ENCODE assay signal across 10 cellular contexts in genomic region chr6:166244353-166245045, GRCh38.
A peak's percentile ranks its signal among the peaks of the same experiment; 100 is the strongest.
DNase-seq lines count a peak whose midpoint lies in the region; ATAC-seq and TF ChIP-seq lines count a peak whose summit lies in the region.
"Had no signal": no experiment of that assay in that cellular context is flagged by ENCODE, and none has a peak within 500 bp of the region (broad histone marks: within the 10 kb centered on the region; RNA-seq: fewer than 3 reads in every experiment).

No MANE protein-coding gene starts in this region.

- TF ChIP-seq CTCF in DND-41 (IDR thresholded peaks at IDR 0.05; ENCODE audit: borderline replicate concordance, extremely low read depth, low read length, poor library complexity, severe bottlenecking) = no peak

- H3K4me1 ChIP-seq in DND-41 (ENCODE audit: insufficient read depth, low read length) = peaks cover 58% of the 10 kb centered on the region

- no peaks in the 10 kb centered on the region for H4K20me1 ChIP-seq in DND-41 (ENCODE audit: insufficient read depth, low read length)

- no peaks in the 10 kb centered on the region for H3K9me3 ChIP-seq in DND-41 (ENCODE audit: insufficient read depth, low read length, severe bottlenecking)

- TF ChIP-seq POLR2A in erythroblast (IDR thresholded peaks at IDR 0.05; ENCODE audit: low read length) = no peak

- peak overlapping the region; percentile 54 for H3K4me3 Mint-ChIP-seq in activated naive CD8-positive, alpha-beta T cell treated with anti-CD3 and anti-CD28 coated beads for 36 hours

- peak overlapping the region; percentile 9 to 53; a peak in 3 of 4 replicates for H3K4me3 ChIP-seq in DND-41 (ENCODE audit: low read depth in 1 of 2, low read length in 2 of 2)

- peak; percentile 93 for ATAC-seq in DND-41 (ENCODE audit: insufficient read depth, low read depth)
- peak; percentile 90 for ATAC-seq in GM19438 (IDR thresholded peaks at IDR 0.05; ENCODE audit: low read depth, unreplicated experiment)
- ATAC-seq in HG03135 (IDR thresholded peaks at IDR 0.05; ENCODE audit: unreplicated experiment) = peak; percentile 81

- no peaks in the 10 kb centered on the region for H3K27me3 ChIP-seq in DND-41 (ENCODE audit: insufficient read depth, low read length, poor library complexity)

- peaks cover 22% of the 10 kb centered on the region for H3K4me1 Mint-ChIP-seq in activated naive CD8-positive, alpha-beta T cell treated with anti-CD3 and anti-CD28 coated beads for 36 hours

- peak overlapping the region; percentile 80 for H3K4me2 ChIP-seq in DND-41 (ENCODE audit: insufficient read depth, low read length)

- peak overlapping the region; percentile 80 for H3K27ac ChIP-seq in DND-41 (ENCODE audit: low read length)

- DNase-seq in DND-41 (peak; percentile 74), middle frontal gyrus (ENCODE audit: extremely low spot score, low spot score) (no peak), erythroblast (lab: John Stamatoyannopoulos, UW) (no peak), H4 (ENCODE audit: low spot score) (no peak), NCI-H69 (lab: John Stamatoyannopoulos, UW) (no peak)
- peak; percentile 47 for DNase-seq in activated naive CD8-positive, alpha-beta T cell treated with anti-CD3 and anti-CD28 coated beads for 36 hours
- DNase-seq: NCI-H1092 treated with DMSO at 0.1 percent for 48 hours, retina had no signal

- H3K27ac Mint-ChIP-seq in activated naive CD8-positive, alpha-beta T cell treated with anti-CD3 and anti-CD28 coated beads for 36 hours = no peak overlapping the region

- peak overlapping the region; percentile 53 for H3K9ac ChIP-seq in DND-41 (ENCODE audit: low read depth, low read length)

- H3K79me2 ChIP-seq in DND-41 (ENCODE audit: insufficient read depth, low read length) = no peaks in the 10 kb centered on the region

- peak overlapping the region; percentile 56 for H2AFZ ChIP-seq in DND-41 (ENCODE audit: low read depth, low read length)

- H3K27me3 Mint-ChIP-seq in activated naive CD8-positive, alpha-beta T cell treated with anti-CD3 and anti-CD28 coated beads for 36 hours = peaks cover 11% of the 10 kb centered on the region

- H3K9me3 Mint-ChIP-seq in activated naive CD8-positive, alpha-beta T cell treated with anti-CD3 and anti-CD28 coated beads for 36 hours = no peaks in the 10 kb centered on the region

- H3K36me3 Mint-ChIP-seq in activated naive CD8-positive, alpha-beta T cell treated with anti-CD3 and anti-CD28 coated beads for 36 hours = no peaks in the 10 kb centered on the region

- no peaks in the 10 kb centered on the region for H3K36me3 ChIP-seq in DND-41 (ENCODE audit: insufficient read depth, low read length)

Comparison
In these comparisons a context has a peak if more than half of its experiments do, and no peak if none do; other contexts are left out.
1. DNase-seq: peak in DND-41 (single experiment) and activated naive CD8-positive, alpha-beta T cell treated with anti-CD3 and anti-CD28 coated beads for 36 hours (single experiment); none in middle frontal gyrus (single experiment), erythroblast (0 of 2), H4 (single experiment) and NCI-H69 (single experiment).
2. Peak in every context shown above with its lines, with median percentiles within 50 percentile points of each other: ATAC-seq.